Comparison of ENCODE assay signal across 8 cellular contexts in genomic region chr1:203504400-203505250, GRCh38. TPM values are rescaled to one million over a fixed set of nuclear protein-coding genes. Genes with fewer than 3 reads are reported as not detected.
DNase-seq lines count a peak whose midpoint lies in the region; ATAC-seq and TF ChIP-seq lines count a peak whose summit lies in the region.

No MANE protein-coding gene starts in this region.

- WGBS in adrenal gland, 4 donors = 33 to 35% (median 34%) methylated on average over 11 to 12 of the region's 12 CpGs

- H3K4me1 ChIP-seq in adrenal gland (replicated peaks in 1 of 2) = peaks cover 7 to 22% of the 10 kb centered on the region in 2 donors
- H3K4me1 ChIP-seq in vagina = peaks cover 26% of the 10 kb centered on the region

- H3K27ac ChIP-seq in adrenal gland = no peak overlapping the region
- no peak overlapping the region for H3K27ac ChIP-seq in vagina

- ATAC-seq in left cardiac atrium (peak; percentile 32 to 47), HG03097 (IDR thresholded peaks at IDR 0.05; ENCODE audit: low FRiP score, unreplicated experiment) (no peak)

- no peak for TF ChIP-seq POLR2A in adrenal gland (IDR thresholded peaks at IDR 0.05)
- no peak for TF ChIP-seq POLR2A in vagina (IDR thresholded peaks at IDR 0.05)

- H3K4me3 ChIP-seq in GM12865 (ENCODE audit: low read depth, low read length) (no peak overlapping the region), adrenal gland (no peak overlapping the region), vagina (no peak overlapping the region)

- H3K9me3 ChIP-seq in adrenal gland (replicated peaks in 1 of 3) = no peaks in the 10 kb centered on the region
- no peaks in the 10 kb centered on the region for H3K9me3 ChIP-seq in vagina

- H3K36me3 ChIP-seq in adrenal gland (replicated peaks in 1 of 2) (no peaks in the 10 kb centered on the region), vagina (no peaks in the 10 kb centered on the region)

- TF ChIP-seq CTCF in GM12865 (IDR thresholded peaks at IDR 0.05; ENCODE audit: insufficient read depth, low read depth, low read length, missing control alignments) = peak; percentile 66
- TF ChIP-seq CTCF in adrenal gland (IDR thresholded peaks at IDR 0.05) = peak; percentile 75 to 93 (median 84)
- TF ChIP-seq CTCF in vagina (IDR thresholded peaks at IDR 0.05) = peak; percentile 76 to 88 (median 86)

- peak; percentile 74 for DNase-seq in GM12865 (ENCODE audit: low read depth)
- DNase-seq in NCI-H1694 (lab: John Stamatoyannopoulos, UW) = peak; percentile 80
- peak; percentile 42 to 73 (median 59) for DNase-seq in T-helper 1 cell
- peak; percentile 77 to 95 (median 88) for DNase-seq in adrenal gland
- DNase-seq in left cardiac atrium = peak; percentile 87
- DNase-seq in putamen (ENCODE audit: low spot score) = peak; percentile 77
- DNase-seq in vagina (ENCODE audit: extremely low spot score in 2 of 2) = no peak

- H3K27me3 ChIP-seq in adrenal gland = no peaks in the 10 kb centered on the region
- no peaks in the 10 kb centered on the region for H3K27me3 ChIP-seq in vagina

- intact Hi-C loops in adrenal gland (cut with DNase I) (loop anchor here (2.0 to 10.0 kb wide), 2 partner anchors 120 to 196 kb away; partner anchors contain the start of gene ATP2B4 (in 2 of the 2)), left cardiac atrium (cut with DNase I) (loop anchor here (2.0 to 10.0 kb wide), 5 partner anchors 113 to 270 kb away; partner anchors contain the start of gene ATP2B4 (in 1 of the 2)), vagina (cut with DNase I) (loop anchor here (5.0 kb wide), 1 partner anchor 53 kb away; no protein-coding TSS in a partner anchor)

RNA-seq across cellular contexts. Expression of gene OPTC, which starts 10.7 kb away (rescaled TPM):
- total RNA-seq in adrenal gland (not detected), left cardiac atrium (not detected), vagina (not detected)
- polyA plus RNA-seq in adrenal gland = under 1 TPM in 1 of 3 donors, not detected in 2; 0.07 TPM

RNA-seq across cellular contexts. Expression of gene PRELP, which starts 29.0 kb away (rescaled TPM):
- total RNA-seq in adrenal gland (10 to 100 TPM in 5 of 8 donors, 1 to 10 TPM in 3; 5.4 to 29.4 (median 15.6) TPM), left cardiac atrium (10 to 100 TPM; 47.4 to 71.7 TPM), vagina (128 TPM)
- 10 to 100 TPM in 2 of 3 donors, 1 to 10 TPM in 1; 9.7 to 19.5 (median 12.3) TPM for polyA plus RNA-seq in adrenal gland

Comparison
In these comparisons a context has a peak if more than half of its experiments do, and no peak if none do; other contexts are left out.
1. DNase-seq: peak in GM12865 (single experiment), NCI-H1694 (single experiment), T-helper 1 cell (5 of 5), adrenal gland (7 of 7), left cardiac atrium (single experiment) and putamen (single experiment); none in vagina (0 of 2).
2. Peak in every context shown above with its lines, with median percentiles within 50 percentile points of each other: CTCF ChIP-seq.